In genomic region chr20:3670511-3670910, GRCh38 we compare ENCODE assay signal across 1 cellular context.
TF ChIP-seq lines count a peak whose summit lies in the region.

No MANE protein-coding gene starts in this region.

TF ChIP-seq in H1, 55 proteins besides CTCF, POLR2A, EP300 and RAD21:
- TF ChIP-seq TAF7 (optimal IDR thresholded peaks at IDR 0.05; ENCODE audit: borderline replicate concordance, low read depth, low read length) (no peak), CHD7 (IDR thresholded peaks at IDR 0.05; ENCODE audit: insufficient replicate concordance, low read length) (no peak), SIN3A (conservative IDR thresholded peaks at IDR 0.05 in 1 of 2, IDR thresholded peaks at IDR 0.05 in 1 of 2; ENCODE audit: low read depth in 1 of 2, low read length in 2 of 2) (no peak), BRCA1 (IDR thresholded peaks at IDR 0.05; ENCODE audit: low read depth, low read length) (no peak), RNF2 (IDR thresholded peaks at IDR 0.05; ENCODE audit: borderline replicate concordance, low read depth, low read length, missing control alignments, poor library complexity, severe bottlenecking) (no peak), POLR2AphosphoS5 (IDR thresholded peaks at IDR 0.05; ENCODE audit: low read depth, low read length) (no peak), TAF1 (IDR thresholded peaks at IDR 0.05; ENCODE audit: low read depth, low read length) (no peak), RFX5 (IDR thresholded peaks at IDR 0.05; ENCODE audit: borderline replicate concordance, low read depth, low read length) (no peak)
